1 cellular context compared by ENCODE assay signal in genomic region chr4:1045193-1045594, GRCh38.
TF ChIP-seq lines count a peak whose summit lies in the region.

No MANE protein-coding gene starts in this region.

TF ChIP-seq in H1, 55 proteins besides CTCF, POLR2A, EP300 and RAD21:
- TF ChIP-seq CHD7 (IDR thresholded peaks at IDR 0.05; ENCODE audit: insufficient replicate concordance, low read length) (no peak), ZNF274 (IDR thresholded peaks at IDR 0.05; ENCODE audit: borderline replicate concordance, extremely low read depth, low read length) (no peak), FOSL1 (IDR thresholded peaks at IDR 0.05; ENCODE audit: insufficient read depth, low read depth, low read length) (no peak), JUN (IDR thresholded peaks at IDR 0.05; ENCODE audit: low read depth, low read length) (no peak)
TF ChIP-seq in H1: peak in this region for 0.
